Comparison of ENCODE assay signal across 18 cellular contexts in genomic region chr9:70971698-70972097, GRCh38.
DNase-seq lines count a peak whose midpoint lies in the region; ATAC-seq, FAIRE-seq and TF ChIP-seq lines count a peak whose summit lies in the region.
"Had no signal": no experiment of that assay in that cellular context is flagged by ENCODE, and none has a peak within 500 bp of the region (broad histone marks: within the 10 kb centered on the region; RNA-seq: fewer than 3 reads in every experiment).

No MANE protein-coding gene starts in this region.

- H3K27ac ChIP-seq in astrocyte (ENCODE audit: low read depth, low read length) (no peak overlapping the region), foreskin keratinocyte (no peak overlapping the region)
- H3K27ac ChIP-seq: BLaER1, HL-60 had no signal

- peak; percentile 34 for FAIRE-seq in astrocyte (lab: Jason Lieb, UNC)
- FAIRE-seq: GM12891, GM19239, H1 had no signal

- H3K27me3 Mint-ChIP-seq in astrocyte (ENCODE audit: low read depth, unreplicated experiment): no peaks in the 10 kb centered on the region
- H3K27me3 Mint-ChIP-seq: CD4-positive, alpha-beta memory T cell had no signal

- TF ChIP-seq CTCF in astrocyte (IDR thresholded peaks at IDR 0.05; ENCODE audit: insufficient read depth, low read depth, low read length) (no peak), foreskin keratinocyte (conservative IDR thresholded peaks at IDR 0.05) (no peak)

- H3K4me2 ChIP-seq in astrocyte (ENCODE audit: low read length): no peak overlapping the region
- H3K4me2 ChIP-seq: BLaER1 had no signal

- peak; percentile 6 for DNase-seq in OCI-M1 (lab: John Stamatoyannopoulos, UW)
- no peak for DNase-seq in astrocyte (ENCODE audit: low read depth)
- no peak for DNase-seq in foreskin keratinocyte
- DNase-seq in pulmonary artery endothelial cell (ENCODE audit: low read depth, low spot score): peak; percentile 1
- no peak for DNase-seq in cardiac septum (ENCODE audit: low spot score)
- no peak for DNase-seq in activated T-cell treated with anti-CD3 and anti-CD28 coated beads, Interleukin-2, amount 50 U/mL, for 48 hours
- no peak for DNase-seq in DMS53 treated with DMSO at 0.1 percent for 48 hours (lab: John Stamatoyannopoulos, UW; ENCODE audit: unreplicated experiment)
- DNase-seq: 8988T; CD4-positive, alpha-beta memory T cell; DMS153; DMS79 treated with DMSO at 0.1 percent for 48 hours had no signal

- H4K20me1 ChIP-seq in astrocyte (ENCODE audit: insufficient read depth, low read length): no peaks in the 10 kb centered on the region
- H4K20me1 ChIP-seq: BLaER1 had no signal

- H3K79me2 ChIP-seq in astrocyte (ENCODE audit: insufficient read depth, low read length): no peaks in the 10 kb centered on the region

- H3K4me3 ChIP-seq in astrocyte (ENCODE audit: insufficient read depth, low read depth, low read length): no peak overlapping the region
- H3K4me3 ChIP-seq: BLaER1, HAP-1 had no signal

- intact Hi-C loops in cardiac septum (cut with DNase I): no loop called here

- H3K9me3 ChIP-seq in astrocyte (ENCODE audit: insufficient read depth, low read depth, low read length): no peaks in the 10 kb centered on the region
- H3K9me3 ChIP-seq: BLaER1, HAP-1 had no signal

- H3K4me1 ChIP-seq in astrocyte (ENCODE audit: insufficient read depth, low read length): no peaks in the 10 kb centered on the region
- no peaks in the 10 kb centered on the region for H3K4me1 ChIP-seq in foreskin keratinocyte
- H3K4me1 ChIP-seq: BLaER1, HAP-1 had no signal

- H3K27me3 ChIP-seq in astrocyte (ENCODE audit: insufficient read depth, low read length) (no peaks in the 10 kb centered on the region), foreskin keratinocyte (no peaks in the 10 kb centered on the region)
- H3K27me3 ChIP-seq: BLaER1 had no signal

- H3K36me3 ChIP-seq in astrocyte (ENCODE audit: insufficient read depth, low read length): no peaks in the 10 kb centered on the region
- H3K36me3 ChIP-seq: BLaER1, HAP-1 had no signal

- H3K27ac Mint-ChIP-seq in astrocyte (ENCODE audit: unreplicated experiment): no peak overlapping the region
- H3K27ac Mint-ChIP-seq: CD14-positive monocyte; CD4-positive, alpha-beta memory T cell had no signal

- H3K4me3 Mint-ChIP-seq in astrocyte (ENCODE audit: unreplicated experiment): no peak overlapping the region
- H3K4me3 Mint-ChIP-seq: CD14-positive monocyte had no signal

- peaks cover 3% of the 10 kb centered on the region for H3K9me3 Mint-ChIP-seq in astrocyte (ENCODE audit: unreplicated experiment)
- H3K9me3 Mint-ChIP-seq: CD4-positive, alpha-beta memory T cell had no signal

- H3K9ac ChIP-seq in astrocyte (ENCODE audit: low read length): no peak overlapping the region
- H3K9ac ChIP-seq: BLaER1 had no signal

- no peak overlapping the region for H2AFZ ChIP-seq in astrocyte (ENCODE audit: low read depth, low read length)

- ATAC-seq in foreskin keratinocyte: peak; percentile 21

- peaks cover 3% of the 10 kb centered on the region for H3K4me1 Mint-ChIP-seq in astrocyte (ENCODE audit: low read depth, unreplicated experiment)
- H3K4me1 Mint-ChIP-seq: CD14-positive monocyte; CD4-positive, alpha-beta memory T cell had no signal

- no peaks in the 10 kb centered on the region for H3K36me3 Mint-ChIP-seq in astrocyte (ENCODE audit: low read depth, unreplicated experiment)
- H3K36me3 Mint-ChIP-seq: CD14-positive monocyte; CD4-positive, alpha-beta memory T cell had no signal

Comparison
In these comparisons a context has a peak if more than half of its experiments do, and no peak if none do; other contexts are left out.
1. DNase-seq: peak in OCI-M1 (single experiment) and pulmonary artery endothelial cell (single experiment); none in astrocyte (single experiment), foreskin keratinocyte (0 of 2), cardiac septum (single experiment), activated T-cell treated with anti-CD3 and anti-CD28 coated beads, Interleukin-2, amount 50 U/mL, for 48 hours (0 of 2) and DMS53 treated with DMSO at 0.1 percent for 48 hours (single experiment).